ENCODE assay signal across 1 cellular context in genomic region chr19:57706346-57706745, GRCh38.
A peak's percentile ranks its signal among the peaks of the same experiment; 100 is the strongest.
TF ChIP-seq lines count a peak whose summit lies in the region.

No MANE protein-coding gene starts in this region.

TF ChIP-seq in K562, 482 proteins besides CTCF, POLR2A, EP300 and RAD21:
- peak; percentile 26; the same call in 1 of the 2 replicates for TF ChIP-seq C11orf30 (IDR thresholded peaks at IDR 0.05; ENCODE audit: low read depth)
- TF ChIP-seq ZNF316 (IDR thresholded peaks at IDR 0.05), result peak; percentile 55
- TF ChIP-seq MAFG (tag; conservative IDR thresholded peaks at IDR 0.05), result 0 out of 2 replicates have a peak, but pooled peaks have one; percentile 7
- no peak for TF ChIP-seq HCFC1 (IDR thresholded peaks at IDR 0.05; ENCODE audit: low read depth, low read length)
